8 cellular contexts compared by ENCODE assay signal in the genomic region with DNA sequence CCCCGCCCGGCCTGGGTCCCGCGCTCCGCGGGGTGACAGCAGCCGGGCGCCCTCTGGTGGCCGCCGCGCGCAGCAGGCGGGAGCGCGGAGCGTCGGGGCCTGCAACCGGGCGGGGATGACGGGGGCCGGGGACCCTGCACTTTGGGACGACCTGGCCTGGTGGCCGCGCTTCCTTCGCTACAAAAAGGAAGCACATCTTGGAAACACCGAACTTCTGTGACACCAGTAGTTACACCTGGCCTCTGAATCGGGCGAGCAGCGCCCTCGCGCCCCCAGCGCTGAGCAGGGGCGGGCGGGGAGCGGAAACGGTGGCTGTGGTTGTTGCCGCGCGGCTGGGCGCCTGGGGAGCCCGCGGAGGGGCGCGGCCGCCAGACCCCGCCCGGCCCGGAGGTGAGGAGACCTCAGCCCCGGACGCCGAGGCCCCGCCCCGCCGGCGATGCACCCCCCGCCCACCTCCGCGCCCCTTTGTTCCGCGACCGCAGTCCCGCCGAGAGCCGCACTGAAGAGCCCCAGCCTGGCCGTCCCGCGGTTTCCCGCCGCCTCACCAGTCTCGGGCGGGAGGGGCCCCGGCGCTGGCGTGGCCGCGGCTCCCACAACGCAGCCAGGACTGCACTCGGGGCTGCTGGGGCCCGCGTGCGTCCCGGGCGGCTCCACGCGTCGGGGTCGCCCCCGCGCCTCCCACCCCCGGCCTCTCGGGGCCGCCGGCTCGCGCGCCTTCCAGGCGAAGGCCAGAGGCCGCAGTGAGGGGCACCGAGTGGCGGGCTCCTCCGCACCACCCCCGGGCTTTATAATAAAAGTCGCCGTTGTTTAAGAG. TPM values are rescaled to one million over a fixed set of nuclear protein-coding genes. Genes with fewer than 3 reads are reported as not detected.
DNase-seq lines count a peak whose midpoint lies in the region; ATAC-seq, FAIRE-seq and TF ChIP-seq lines count a peak whose summit lies in the region.

No MANE protein-coding gene starts in this region.

- H3K4me1 Mint-ChIP-seq in glutamatergic neuron (ENCODE audit: low read depth, unreplicated experiment) = peaks cover 20% of the 10 kb centered on the region

- H3K27me3 Mint-ChIP-seq in glutamatergic neuron (ENCODE audit: unreplicated experiment) = peaks cover 12% of the 10 kb centered on the region

- peak overlapping the region; percentile 52 for H3K4me3 Mint-ChIP-seq in glutamatergic neuron (ENCODE audit: unreplicated experiment)

- DNase-seq in DMS79 treated with DMSO at 0.1 percent for 48 hours (lab: John Stamatoyannopoulos, UW) (peak; percentile 80), HuH-7.5 (ENCODE audit: low spot score) (peak; percentile 97), RKO (ENCODE audit: low spot score) (peak; percentile 55), glutamatergic neuron (peak; percentile 85), pancreas (peak; percentile 56 to 94 (median 76)), upper lobe of right lung (peak; percentile 88)
- peak; percentile 74 for DNase-seq in activated effector memory CD4-positive, alpha-beta T cell treated with Interleukin-2 at 50 U/mL for 16 hours

- ATAC-seq in GM21515 (IDR thresholded peaks at IDR 0.05; ENCODE audit: unreplicated experiment) (peak; percentile 56), pancreas (peak; percentile 76 to 85 (median 80)), upper lobe of right lung (peak; percentile 89)

- H3K4me1 ChIP-seq in pancreas (peaks cover 2 to 27% (median 3%) of the 10 kb centered on the region in 3 donors), upper lobe of right lung (peaks cover 6% of the 10 kb centered on the region)

- H3K36me3 Mint-ChIP-seq in glutamatergic neuron (ENCODE audit: unreplicated experiment) = no peaks in the 10 kb centered on the region

- TF ChIP-seq CTCF in glutamatergic neuron (IDR thresholded peaks at IDR 0.05; ENCODE audit: partially characterized antibody, unreplicated experiment) (peak; percentile 88), pancreas (IDR thresholded peaks at IDR 0.05) (peak; percentile 61 to 85 (median 74)), upper lobe of right lung (IDR thresholded peaks at IDR 0.05) (peak; percentile 71)

- no peaks in the 10 kb centered on the region for H3K9me3 ChIP-seq in pancreas
- no peaks in the 10 kb centered on the region for H3K9me3 ChIP-seq in upper lobe of right lung

- H3K27ac ChIP-seq in pancreas (peak overlapping the region; percentile 75 to 95 (median 87)), upper lobe of right lung (peak overlapping the region; percentile 82)

- WGBS in pancreas, 2 donors = 0 to 1% methylated on average over 24 to 104 of the region's 104 CpGs

- H3K27me3 ChIP-seq in pancreas = no peaks in the 10 kb centered on the region
- H3K27me3 ChIP-seq in upper lobe of right lung = no peaks in the 10 kb centered on the region

- intact Hi-C loops in pancreas (cut with DNase I) = loop anchor here in 1 of 3 donors (5.0 kb wide), 1 partner anchor 54 kb away; no protein-coding TSS in a partner anchor
- intact Hi-C loops in upper lobe of right lung (cut with DNase I) = loop anchor here (5.0 kb wide), 1 partner anchor 54 kb away; no protein-coding TSS in a partner anchor

- peak overlapping the region; percentile 41 to 80 (median 69) for H3K4me3 ChIP-seq in pancreas
- peak overlapping the region; percentile 69 for H3K4me3 ChIP-seq in upper lobe of right lung

- FAIRE-seq in pancreas (lab: Jason Lieb, UNC) = no peak

- no peaks in the 10 kb centered on the region for H3K36me3 ChIP-seq in pancreas
- H3K36me3 ChIP-seq in upper lobe of right lung = no peaks in the 10 kb centered on the region

- H3K9me3 Mint-ChIP-seq in glutamatergic neuron (ENCODE audit: unreplicated experiment) = peaks cover 6% of the 10 kb centered on the region

- no peak overlapping the region for H3K27ac Mint-ChIP-seq in glutamatergic neuron (ENCODE audit: unreplicated experiment)

RNA-seq across cellular contexts. Expression of gene H3-3A, which starts 59.3 kb away (rescaled TPM):
- total RNA-seq in glutamatergic neuron (ENCODE audit: unreplicated experiment) (1,150 TPM), pancreas (100 to 1,000 TPM; 122 to 302 (median 193) TPM), upper lobe of right lung (435 TPM)
- polyA plus RNA-seq in pancreas = 100 to 1,000 TPM; 329 to 427 TPM

Comparison
In these comparisons a context has a peak if more than half of its experiments do, and no peak if none do; other contexts are left out.
1. Peak in every context shown above with its lines: DNase-seq, ATAC-seq, H3K4me3 ChIP-seq and H3K27ac ChIP-seq.